21 cellular contexts compared by ENCODE assay signal in genomic region chr10:89452193-89452592, GRCh38.
"Had no signal": no experiment of that assay in that cellular context is flagged by ENCODE, and none has a peak within 500 bp of the region (broad histone marks: within the 10 kb centered on the region; RNA-seq: fewer than 3 reads in every experiment).

No MANE protein-coding gene starts in this region.

- ATAC-seq: T-cell had no signal

- H3K9ac ChIP-seq: SK-N-SH had no signal

- H3K9me3 ChIP-seq: SK-N-SH had no signal

- H3K27ac ChIP-seq: RWPE1 had no signal

- DNase-seq: Karpas-422, KG1, MM.1S, NCI-H1092 treated with DMSO at 0.1 percent for 48 hours, NCI-H1436, NCI-H187, NCI-H2029, NCI-H2081 treated with DMSO at 0.1 percent for 48 hours, NCI-H2171, NCI-H226, NCI-H446, NCI-H510A, NCI-H524 treated with DMSO at 0.1 percent for 48 hours, NCI-H69, NCI-H774, SHP77, SK-N-SH, SW 1271, T-cell had no signal

- FAIRE-seq: RCC 7860 had no signal

- H3K4me2 ChIP-seq: SK-N-SH had no signal
